Comparison of ENCODE assay signal across 1 cellular context in the genomic region with DNA sequence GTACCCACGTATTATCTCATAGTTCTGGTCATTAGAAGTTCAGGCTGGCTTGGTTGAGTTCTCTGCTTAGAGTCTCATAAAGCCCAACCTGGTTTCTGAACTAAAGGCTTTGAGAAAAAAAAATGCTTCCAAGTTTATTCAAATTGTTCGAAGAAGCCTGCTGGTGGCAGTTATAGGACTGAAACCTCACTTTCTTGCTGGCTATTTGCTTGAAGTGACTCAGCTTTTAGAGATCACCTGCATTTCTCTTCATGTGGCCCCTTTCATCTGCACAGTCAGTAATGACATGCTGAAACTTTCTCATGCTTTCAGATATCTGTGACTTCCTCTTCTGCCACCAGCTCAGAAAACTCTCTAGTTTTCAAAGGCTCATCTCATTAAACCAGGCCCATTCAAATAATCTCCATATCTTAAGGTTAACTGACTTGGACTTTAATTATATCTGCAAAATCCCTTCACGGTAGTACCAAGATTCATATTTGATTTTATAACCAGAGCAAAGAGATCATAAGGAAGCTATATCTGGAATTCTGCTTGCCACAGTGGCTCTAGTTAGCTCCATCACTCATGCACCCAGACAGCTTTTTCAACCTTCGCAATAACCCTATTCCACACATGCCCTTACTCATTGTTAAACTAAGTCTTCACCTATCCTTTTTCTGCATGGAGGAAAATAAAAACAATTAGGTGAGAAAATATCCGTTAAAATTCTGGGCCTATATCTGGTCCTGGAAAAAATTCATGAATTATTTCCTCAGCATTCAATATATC.
TF ChIP-seq lines count a peak whose summit lies in the region.

No MANE protein-coding gene starts in this region.

TF ChIP-seq in GM12878, 131 proteins besides CTCF, POLR2A, EP300 and RAD21 (continued from another document):
- TF ChIP-seq, protein P1, sequence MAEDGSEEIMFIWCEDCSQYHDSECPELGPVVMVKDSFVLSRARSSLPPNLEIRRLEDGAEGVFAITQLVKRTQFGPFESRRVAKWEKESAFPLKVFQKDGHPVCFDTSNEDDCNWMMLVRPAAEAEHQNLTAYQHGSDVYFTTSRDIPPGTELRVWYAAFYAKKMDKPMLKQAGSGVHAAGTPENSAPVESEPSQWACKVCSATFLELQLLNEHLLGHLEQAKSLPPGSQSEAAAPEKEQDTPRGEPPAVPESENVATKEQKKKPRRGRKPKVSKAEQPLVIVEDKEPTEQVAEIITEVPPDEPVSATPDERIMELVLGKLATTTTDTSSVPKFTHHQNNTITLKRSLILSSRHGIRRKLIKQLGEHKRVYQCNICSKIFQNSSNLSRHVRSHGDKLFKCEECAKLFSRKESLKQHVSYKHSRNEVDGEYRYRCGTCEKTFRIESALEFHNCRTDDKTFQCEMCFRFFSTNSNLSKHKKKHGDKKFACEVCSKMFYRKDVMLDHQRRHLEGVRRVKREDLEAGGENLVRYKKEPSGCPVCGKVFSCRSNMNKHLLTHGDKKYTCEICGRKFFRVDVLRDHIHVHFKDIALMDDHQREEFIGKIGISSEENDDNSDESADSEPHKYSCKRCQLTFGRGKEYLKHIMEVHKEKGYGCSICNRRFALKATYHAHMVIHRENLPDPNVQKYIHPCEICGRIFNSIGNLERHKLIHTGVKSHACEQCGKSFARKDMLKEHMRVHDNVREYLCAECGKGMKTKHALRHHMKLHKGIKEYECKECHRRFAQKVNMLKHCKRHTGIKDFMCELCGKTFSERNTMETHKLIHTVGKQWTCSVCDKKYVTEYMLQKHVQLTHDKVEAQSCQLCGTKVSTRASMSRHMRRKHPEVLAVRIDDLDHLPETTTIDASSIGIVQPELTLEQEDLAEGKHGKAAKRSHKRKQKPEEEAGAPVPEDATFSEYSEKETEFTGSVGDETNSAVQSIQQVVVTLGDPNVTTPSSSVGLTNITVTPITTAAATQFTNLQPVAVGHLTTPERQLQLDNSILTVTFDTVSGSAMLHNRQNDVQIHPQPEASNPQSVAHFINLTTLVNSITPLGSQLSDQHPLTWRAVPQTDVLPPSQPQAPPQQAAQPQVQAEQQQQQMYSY (CRISPR knock-in tag; IDR thresholded peaks at IDR 0.05), result no peak
- TF ChIP-seq, protein P2, sequence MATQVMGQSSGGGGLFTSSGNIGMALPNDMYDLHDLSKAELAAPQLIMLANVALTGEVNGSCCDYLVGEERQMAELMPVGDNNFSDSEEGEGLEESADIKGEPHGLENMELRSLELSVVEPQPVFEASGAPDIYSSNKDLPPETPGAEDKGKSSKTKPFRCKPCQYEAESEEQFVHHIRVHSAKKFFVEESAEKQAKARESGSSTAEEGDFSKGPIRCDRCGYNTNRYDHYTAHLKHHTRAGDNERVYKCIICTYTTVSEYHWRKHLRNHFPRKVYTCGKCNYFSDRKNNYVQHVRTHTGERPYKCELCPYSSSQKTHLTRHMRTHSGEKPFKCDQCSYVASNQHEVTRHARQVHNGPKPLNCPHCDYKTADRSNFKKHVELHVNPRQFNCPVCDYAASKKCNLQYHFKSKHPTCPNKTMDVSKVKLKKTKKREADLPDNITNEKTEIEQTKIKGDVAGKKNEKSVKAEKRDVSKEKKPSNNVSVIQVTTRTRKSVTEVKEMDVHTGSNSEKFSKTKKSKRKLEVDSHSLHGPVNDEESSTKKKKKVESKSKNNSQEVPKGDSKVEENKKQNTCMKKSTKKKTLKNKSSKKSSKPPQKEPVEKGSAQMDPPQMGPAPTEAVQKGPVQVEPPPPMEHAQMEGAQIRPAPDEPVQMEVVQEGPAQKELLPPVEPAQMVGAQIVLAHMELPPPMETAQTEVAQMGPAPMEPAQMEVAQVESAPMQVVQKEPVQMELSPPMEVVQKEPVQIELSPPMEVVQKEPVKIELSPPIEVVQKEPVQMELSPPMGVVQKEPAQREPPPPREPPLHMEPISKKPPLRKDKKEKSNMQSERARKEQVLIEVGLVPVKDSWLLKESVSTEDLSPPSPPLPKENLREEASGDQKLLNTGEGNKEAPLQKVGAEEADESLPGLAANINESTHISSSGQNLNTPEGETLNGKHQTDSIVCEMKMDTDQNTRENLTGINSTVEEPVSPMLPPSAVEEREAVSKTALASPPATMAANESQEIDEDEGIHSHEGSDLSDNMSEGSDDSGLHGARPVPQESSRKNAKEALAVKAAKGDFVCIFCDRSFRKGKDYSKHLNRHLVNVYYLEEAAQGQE (IDR thresholded peaks at IDR 0.05; ENCODE audit: low read depth, low read length), result no peak; the same call in 1 of the 2 replicates
- TF ChIP-seq, protein P3, sequence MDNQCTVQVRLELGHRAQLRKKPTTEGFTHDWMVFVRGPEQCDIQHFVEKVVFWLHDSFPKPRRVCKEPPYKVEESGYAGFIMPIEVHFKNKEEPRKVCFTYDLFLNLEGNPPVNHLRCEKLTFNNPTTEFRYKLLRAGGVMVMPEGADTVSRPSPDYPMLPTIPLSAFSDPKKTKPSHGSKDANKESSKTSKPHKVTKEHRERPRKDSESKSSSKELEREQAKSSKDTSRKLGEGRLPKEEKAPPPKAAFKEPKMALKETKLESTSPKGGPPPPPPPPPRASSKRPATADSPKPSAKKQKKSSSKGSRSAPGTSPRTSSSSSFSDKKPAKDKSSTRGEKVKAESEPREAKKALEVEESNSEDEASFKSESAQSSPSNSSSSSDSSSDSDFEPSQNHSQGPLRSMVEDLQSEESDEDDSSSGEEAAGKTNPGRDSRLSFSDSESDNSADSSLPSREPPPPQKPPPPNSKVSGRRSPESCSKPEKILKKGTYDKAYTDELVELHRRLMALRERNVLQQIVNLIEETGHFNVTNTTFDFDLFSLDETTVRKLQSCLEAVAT (IDR thresholded peaks at IDR 0.05), result no peak
- peak; percentile 99 for TF ChIP-seq BACH1 (IDR thresholded peaks at IDR 0.05; ENCODE audit: borderline replicate concordance)
- TF ChIP-seq ETV6 (conservative IDR thresholded peaks at IDR 0.05 in 1 of 2, IDR thresholded peaks at IDR 0.05 in 1 of 2; ENCODE audit: borderline replicate concordance in 1 of 2, low read depth in 1 of 2), result peak in 1 of 2 experiments; percentile 92; a peak in 2 of 4 replicates
- TF ChIP-seq SREBF1 (IDR thresholded peaks at IDR 0.05; ENCODE audit: low read length), result no peak
- TF ChIP-seq, protein P4, sequence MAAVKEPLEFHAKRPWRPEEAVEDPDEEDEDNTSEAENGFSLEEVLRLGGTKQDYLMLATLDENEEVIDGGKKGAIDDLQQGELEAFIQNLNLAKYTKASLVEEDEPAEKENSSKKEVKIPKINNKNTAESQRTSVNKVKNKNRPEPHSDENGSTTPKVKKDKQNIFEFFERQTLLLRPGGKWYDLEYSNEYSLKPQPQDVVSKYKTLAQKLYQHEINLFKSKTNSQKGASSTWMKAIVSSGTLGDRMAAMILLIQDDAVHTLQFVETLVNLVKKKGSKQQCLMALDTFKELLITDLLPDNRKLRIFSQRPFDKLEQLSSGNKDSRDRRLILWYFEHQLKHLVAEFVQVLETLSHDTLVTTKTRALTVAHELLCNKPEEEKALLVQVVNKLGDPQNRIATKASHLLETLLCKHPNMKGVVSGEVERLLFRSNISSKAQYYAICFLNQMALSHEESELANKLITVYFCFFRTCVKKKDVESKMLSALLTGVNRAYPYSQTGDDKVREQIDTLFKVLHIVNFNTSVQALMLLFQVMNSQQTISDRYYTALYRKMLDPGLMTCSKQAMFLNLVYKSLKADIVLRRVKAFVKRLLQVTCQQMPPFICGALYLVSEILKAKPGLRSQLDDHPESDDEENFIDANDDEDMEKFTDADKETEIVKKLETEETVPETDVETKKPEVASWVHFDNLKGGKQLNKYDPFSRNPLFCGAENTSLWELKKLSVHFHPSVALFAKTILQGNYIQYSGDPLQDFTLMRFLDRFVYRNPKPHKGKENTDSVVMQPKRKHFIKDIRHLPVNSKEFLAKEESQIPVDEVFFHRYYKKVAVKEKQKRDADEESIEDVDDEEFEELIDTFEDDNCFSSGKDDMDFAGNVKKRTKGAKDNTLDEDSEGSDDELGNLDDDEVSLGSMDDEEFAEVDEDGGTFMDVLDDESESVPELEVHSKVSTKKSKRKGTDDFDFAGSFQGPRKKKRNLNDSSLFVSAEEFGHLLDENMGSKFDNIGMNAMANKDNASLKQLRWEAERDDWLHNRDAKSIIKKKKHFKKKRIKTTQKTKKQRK (IDR thresholded peaks at IDR 0.05; ENCODE audit: low read depth, low read length), result no peak
- TF ChIP-seq KAT2A (conservative IDR thresholded peaks at IDR 0.05; ENCODE audit: control insufficient read depth, low read depth, low read length), result no peak
- TF ChIP-seq EED (IDR thresholded peaks at IDR 0.05; ENCODE audit: low read depth), result peak; percentile 93
- TF ChIP-seq, protein P5, sequence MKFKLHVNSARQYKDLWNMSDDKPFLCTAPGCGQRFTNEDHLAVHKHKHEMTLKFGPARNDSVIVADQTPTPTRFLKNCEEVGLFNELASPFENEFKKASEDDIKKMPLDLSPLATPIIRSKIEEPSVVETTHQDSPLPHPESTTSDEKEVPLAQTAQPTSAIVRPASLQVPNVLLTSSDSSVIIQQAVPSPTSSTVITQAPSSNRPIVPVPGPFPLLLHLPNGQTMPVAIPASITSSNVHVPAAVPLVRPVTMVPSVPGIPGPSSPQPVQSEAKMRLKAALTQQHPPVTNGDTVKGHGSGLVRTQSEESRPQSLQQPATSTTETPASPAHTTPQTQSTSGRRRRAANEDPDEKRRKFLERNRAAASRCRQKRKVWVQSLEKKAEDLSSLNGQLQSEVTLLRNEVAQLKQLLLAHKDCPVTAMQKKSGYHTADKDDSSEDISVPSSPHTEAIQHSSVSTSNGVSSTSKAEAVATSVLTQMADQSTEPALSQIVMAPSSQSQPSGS (IDR thresholded peaks at IDR 0.05; ENCODE audit: low read length), result peak; percentile 99
- TF ChIP-seq KDM1A (IDR thresholded peaks at IDR 0.05; ENCODE audit: borderline replicate concordance), result no peak
- no peak for TF ChIP-seq NFXL1 (IDR thresholded peaks at IDR 0.05; ENCODE audit: borderline replicate concordance)
- TF ChIP-seq, protein P6, sequence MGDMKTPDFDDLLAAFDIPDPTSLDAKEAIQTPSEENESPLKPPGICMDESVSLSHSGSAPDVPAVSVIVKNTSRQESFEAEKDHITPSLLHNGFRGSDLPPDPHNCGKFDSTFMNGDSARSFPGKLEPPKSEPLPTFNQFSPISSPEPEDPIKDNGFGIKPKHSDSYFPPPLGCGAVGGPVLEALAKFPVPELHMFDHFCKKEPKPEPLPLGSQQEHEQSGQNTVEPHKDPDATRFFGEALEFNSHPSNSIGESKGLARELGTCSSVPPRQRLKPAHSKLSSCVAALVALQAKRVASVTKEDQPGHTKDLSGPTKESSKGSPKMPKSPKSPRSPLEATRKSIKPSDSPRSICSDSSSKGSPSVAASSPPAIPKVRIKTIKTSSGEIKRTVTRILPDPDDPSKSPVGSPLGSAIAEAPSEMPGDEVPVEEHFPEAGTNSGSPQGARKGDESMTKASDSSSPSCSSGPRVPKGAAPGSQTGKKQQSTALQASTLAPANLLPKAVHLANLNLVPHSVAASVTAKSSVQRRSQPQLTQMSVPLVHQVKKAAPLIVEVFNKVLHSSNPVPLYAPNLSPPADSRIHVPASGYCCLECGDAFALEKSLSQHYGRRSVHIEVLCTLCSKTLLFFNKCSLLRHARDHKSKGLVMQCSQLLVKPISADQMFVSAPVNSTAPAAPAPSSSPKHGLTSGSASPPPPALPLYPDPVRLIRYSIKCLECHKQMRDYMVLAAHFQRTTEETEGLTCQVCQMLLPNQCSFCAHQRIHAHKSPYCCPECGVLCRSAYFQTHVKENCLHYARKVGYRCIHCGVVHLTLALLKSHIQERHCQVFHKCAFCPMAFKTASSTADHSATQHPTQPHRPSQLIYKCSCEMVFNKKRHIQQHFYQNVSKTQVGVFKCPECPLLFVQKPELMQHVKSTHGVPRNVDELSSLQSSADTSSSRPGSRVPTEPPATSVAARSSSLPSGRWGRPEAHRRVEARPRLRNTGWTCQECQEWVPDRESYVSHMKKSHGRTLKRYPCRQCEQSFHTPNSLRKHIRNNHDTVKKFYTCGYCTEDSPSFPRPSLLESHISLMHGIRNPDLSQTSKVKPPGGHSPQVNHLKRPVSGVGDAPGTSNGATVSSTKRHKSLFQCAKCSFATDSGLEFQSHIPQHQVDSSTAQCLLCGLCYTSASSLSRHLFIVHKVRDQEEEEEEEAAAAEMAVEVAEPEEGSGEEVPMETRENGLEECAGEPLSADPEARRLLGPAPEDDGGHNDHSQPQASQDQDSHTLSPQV (IDR thresholded peaks at IDR 0.05), result no peak
- no peak for TF ChIP-seq MYC (IDR thresholded peaks at IDR 0.05; ENCODE audit: insufficient read depth, insufficient read length, insufficient replicate concordance, low read length, severe bottlenecking)
- TF ChIP-seq TAF1 (IDR thresholded peaks at IDR 0.05; ENCODE audit: borderline replicate concordance, low read depth, low read length), result peak; percentile 55; the same call in 1 of the 2 replicates
- TF ChIP-seq, protein P7, sequence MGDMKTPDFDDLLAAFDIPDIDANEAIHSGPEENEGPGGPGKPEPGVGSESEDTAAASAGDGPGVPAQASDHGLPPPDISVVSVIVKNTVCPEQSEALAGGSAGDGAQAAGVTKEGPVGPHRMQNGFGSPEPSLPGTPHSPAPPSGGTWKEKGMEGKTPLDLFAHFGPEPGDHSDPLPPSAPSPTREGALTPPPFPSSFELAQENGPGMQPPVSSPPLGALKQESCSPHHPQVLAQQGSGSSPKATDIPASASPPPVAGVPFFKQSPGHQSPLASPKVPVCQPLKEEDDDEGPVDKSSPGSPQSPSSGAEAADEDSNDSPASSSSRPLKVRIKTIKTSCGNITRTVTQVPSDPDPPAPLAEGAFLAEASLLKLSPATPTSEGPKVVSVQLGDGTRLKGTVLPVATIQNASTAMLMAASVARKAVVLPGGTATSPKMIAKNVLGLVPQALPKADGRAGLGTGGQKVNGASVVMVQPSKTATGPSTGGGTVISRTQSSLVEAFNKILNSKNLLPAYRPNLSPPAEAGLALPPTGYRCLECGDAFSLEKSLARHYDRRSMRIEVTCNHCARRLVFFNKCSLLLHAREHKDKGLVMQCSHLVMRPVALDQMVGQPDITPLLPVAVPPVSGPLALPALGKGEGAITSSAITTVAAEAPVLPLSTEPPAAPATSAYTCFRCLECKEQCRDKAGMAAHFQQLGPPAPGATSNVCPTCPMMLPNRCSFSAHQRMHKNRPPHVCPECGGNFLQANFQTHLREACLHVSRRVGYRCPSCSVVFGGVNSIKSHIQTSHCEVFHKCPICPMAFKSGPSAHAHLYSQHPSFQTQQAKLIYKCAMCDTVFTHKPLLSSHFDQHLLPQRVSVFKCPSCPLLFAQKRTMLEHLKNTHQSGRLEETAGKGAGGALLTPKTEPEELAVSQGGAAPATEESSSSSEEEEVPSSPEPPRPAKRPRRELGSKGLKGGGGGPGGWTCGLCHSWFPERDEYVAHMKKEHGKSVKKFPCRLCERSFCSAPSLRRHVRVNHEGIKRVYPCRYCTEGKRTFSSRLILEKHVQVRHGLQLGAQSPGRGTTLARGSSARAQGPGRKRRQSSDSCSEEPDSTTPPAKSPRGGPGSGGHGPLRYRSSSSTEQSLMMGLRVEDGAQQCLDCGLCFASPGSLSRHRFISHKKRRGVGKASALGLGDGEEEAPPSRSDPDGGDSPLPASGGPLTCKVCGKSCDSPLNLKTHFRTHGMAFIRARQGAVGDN (IDR thresholded peaks at IDR 0.05), result no peak
- TF ChIP-seq TCF3 (IDR thresholded peaks at IDR 0.05; ENCODE audit: borderline replicate concordance, insufficient read depth, low read depth, low read length), result peak; percentile 95
- TF ChIP-seq HDAC2 (IDR thresholded peaks at IDR 0.05), result no peak
- TF ChIP-seq TBL1XR1 (IDR thresholded peaks at IDR 0.05; ENCODE audit: low read depth, low read length), result peak; percentile 94
